Comparison of ENCODE assay signal across 10 cellular contexts in genomic region chr21:46326110-46326703, GRCh38. TPM values are rescaled to one million over a fixed set of nuclear protein-coding genes. Genes with fewer than 3 reads are reported as not detected.
DNase-seq lines count a peak whose midpoint lies in the region; ATAC-seq and TF ChIP-seq lines count a peak whose summit lies in the region.
"Had no signal": no experiment of that assay in that cellular context is flagged by ENCODE, and none has a peak within 500 bp of the region (broad histone marks: within the 10 kb centered on the region; RNA-seq: fewer than 3 reads in every experiment).

No MANE protein-coding gene starts in this region.

- H3K27ac ChIP-seq in A673 (ENCODE audit: low read depth, low read length, poor library complexity, severe bottlenecking): no peak overlapping the region
- no peak overlapping the region for H3K27ac ChIP-seq in PC-9
- no peak overlapping the region for H3K27ac ChIP-seq in foreskin keratinocyte

- CTCF ChIA-PET in A673 (lab: Charles Lee) (no interaction called here), PC-9 (lab: Charles Lee) (interaction anchor here (0.9 to 1.4 kb wide), 2 partner anchors 12 to 183 kb away, joined by 4 to 5 read pairs; no protein-coding TSS in a partner anchor)

- DNase-seq in A673 (ENCODE audit: low spot score): no peak
- DNase-seq in PC-9: peak; percentile 20 to 46
- DNase-seq in foreskin keratinocyte: no peak
- no peak for DNase-seq in iPS-NIHi7 (ENCODE audit: extremely low spot score)
- DNase-seq in activated naive CD4-positive, alpha-beta T cell treated with Interleukin-2 at 50 U/mL for 16 hours: no peak
- DNase-seq in pons (ENCODE audit: low spot score): no peak
- no peak for DNase-seq in omental fat pad (ENCODE audit: low spot score)
- DNase-seq: GF-D8, left cardiac atrium had no signal

- H3K4me3 ChIP-seq in A673 (ENCODE audit: low read depth, low read length, poor library complexity, severe bottlenecking): peak overlapping the region; percentile 89
- peak overlapping the region; percentile 71 for H3K4me3 ChIP-seq in PC-9

- no peak overlapping the region for H2AFZ ChIP-seq in PC-9

- no TSS peak for BruUV-seq in A673 (replicated peaks; lab: Mats Ljungman, UMichigan)
- BruUV-seq in PC-9 (replicated peaks; lab: Mats Ljungman, UMichigan): TSS peak; percentile 26

- H3K9me2 ChIP-seq in PC-9 (ENCODE audit: insufficient read depth): no peaks in the 10 kb centered on the region

- H3K27me3 ChIP-seq in A673 (replicated peaks; ENCODE audit: insufficient read depth, low read depth, low read length, poor library complexity) (no peaks in the 10 kb centered on the region), PC-9 (ENCODE audit: insufficient read depth, low read depth) (no peaks in the 10 kb centered on the region), foreskin keratinocyte (no peaks in the 10 kb centered on the region)

- peaks cover 4% of the 10 kb centered on the region; the same call in 1 of the 2 replicates for H4K20me1 ChIP-seq in PC-9 (ENCODE audit: insufficient read depth)

- H3K36me3 ChIP-seq in A673 (ENCODE audit: insufficient read depth, low read length, poor library complexity, severe bottlenecking) (peaks cover 31% of the 10 kb centered on the region), PC-9 (ENCODE audit: low read depth) (no peaks in the 10 kb centered on the region)

- POLR2A ChIA-PET in A673 (lab: Charles Lee; ENCODE audit: low non-redundant PET): interaction anchor here (0.5 kb wide), 1 partner anchor 136 kb away, joined by 5 read pairs; no protein-coding TSS in a partner anchor
- POLR2A ChIA-PET in PC-9 (lab: Charles Lee; ENCODE audit: unreplicated experiment): no interaction called here

- no peak for TF ChIP-seq CTCF in A673 (conservative IDR thresholded peaks at IDR 0.05; ENCODE audit: low read depth, low read length)
- TF ChIP-seq CTCF in GM12872 (IDR thresholded peaks at IDR 0.05; ENCODE audit: insufficient read depth, low read depth, low read length): peak; percentile 17; the same call in 1 of the 3 replicates
- no peak for TF ChIP-seq CTCF in PC-9 (conservative IDR thresholded peaks at IDR 0.05)
- peak; percentile 19 for TF ChIP-seq CTCF in foreskin keratinocyte (conservative IDR thresholded peaks at IDR 0.05)
- TF ChIP-seq CTCF in omental fat pad (IDR thresholded peaks at IDR 0.05): no peak

- intact Hi-C loops in A673 (cut with micrococcal nuclease; ENCODE audit: unreplicated experiment): no loop called here
- intact Hi-C loops in PC-9 (cut with micrococcal nuclease; ENCODE audit: unreplicated experiment): loop anchor here (1.0 kb wide), 1 partner anchor 179 kb away; no protein-coding TSS in a partner anchor

- peaks cover 8% of the 10 kb centered on the region; the same call in 1 of the 2 replicates for H3F3A ChIP-seq in PC-9 (ENCODE audit: insufficient read depth, low read depth)

- ATAC-seq in foreskin keratinocyte: no peak
- no peak for ATAC-seq in omental fat pad (ENCODE audit: low FRiP score)
- ATAC-seq: left cardiac atrium had no signal

- H3K4me2 ChIP-seq in PC-9: peak overlapping the region; percentile 99

- H3K79me2 ChIP-seq in PC-9 (ENCODE audit: low read depth): peaks cover 57% of the 10 kb centered on the region

- H3K9me3 ChIP-seq in A673 (ENCODE audit: low read depth, low read length, poor library complexity, severe bottlenecking) (no peaks in the 10 kb centered on the region), PC-9 (ENCODE audit: insufficient read depth, low read depth) (no peaks in the 10 kb centered on the region)

- peaks cover 19% of the 10 kb centered on the region for H3K4me1 ChIP-seq in A673 (ENCODE audit: insufficient read depth, low read length, poor library complexity, severe bottlenecking)
- H3K4me1 ChIP-seq in PC-9 (replicated peaks; ENCODE audit: insufficient read depth): peaks cover 14% of the 10 kb centered on the region
- H3K4me1 ChIP-seq in foreskin keratinocyte: peaks cover 7% of the 10 kb centered on the region

RNA-seq across cellular contexts. Expression of gene PCNT, which starts 2.3 kb away (rescaled TPM):
- total RNA-seq in A673 (2021) (66.4 and 73.7 TPM in 2 replicates), PC-9 (2021) (33.4 and 33.6 TPM in 2 replicates), foreskin keratinocyte (21.9 and 25.8 TPM in 2 replicates), omental fat pad (10 to 100 TPM; 23.0 to 51.7 (median 24.4) TPM)
- polyA plus RNA-seq in foreskin keratinocyte: 7.5 and 10.0 TPM in 2 replicates

RNA-seq across cellular contexts. Expression of gene C21orf58, which starts 2.5 kb away (rescaled TPM):
- 41.2 and 51.0 TPM in 2 replicates for total RNA-seq in A673 (2021)
- 28.9 and 30.7 TPM in 2 replicates for total RNA-seq in PC-9 (2021)
- total RNA-seq in foreskin keratinocyte: 7.0 and 7.1 TPM in 2 replicates
- polyA plus RNA-seq in foreskin keratinocyte: 3.3 and 3.8 TPM in 2 replicates
- 1 to 10 TPM in 2 of 4 donors, under 1 TPM in 2; 0.44 to 2.4 (median 0.91) TPM for total RNA-seq in omental fat pad

RNA-seq across cellular contexts. Expression of gene YBEY, which starts 40.1 kb away (rescaled TPM):
- total RNA-seq in A673 (2021): 18.8 and 24.2 TPM in 2 replicates
- 13.8 and 17.3 TPM in 2 replicates for total RNA-seq in PC-9 (2021)
- 12.5 and 14.6 TPM in 2 replicates for total RNA-seq in foreskin keratinocyte
- 14.3 and 21.2 TPM in 2 replicates for polyA plus RNA-seq in foreskin keratinocyte
- 10 to 100 TPM in 1 of 4 donors, 1 to 10 TPM in 3; 5.4 to 12.7 (median 9.3) TPM for total RNA-seq in omental fat pad

RNA-seq across cellular contexts. Expression of gene MCM3AP, which starts 40.8 kb away (rescaled TPM):
- 121 and 125 TPM in 2 replicates for total RNA-seq in A673 (2021)
- 57.8 and 69.6 TPM in 2 replicates for total RNA-seq in PC-9 (2021)
- 67.8 and 69.6 TPM in 2 replicates for total RNA-seq in foreskin keratinocyte
- polyA plus RNA-seq in foreskin keratinocyte: 27.7 and 28.2 TPM in 2 replicates
- 100 to 1,000 TPM in 1 of 4 donors, 10 to 100 TPM in 3; 63.8 to 129 (median 76.6) TPM for total RNA-seq in omental fat pad

Comparison
In these comparisons a context has a peak if more than half of its experiments do, and no peak if none do; other contexts are left out.
1. DNase-seq: peak in PC-9 (2 of 2); none in A673 (single experiment), foreskin keratinocyte (0 of 2), iPS-NIHi7 (single experiment), activated naive CD4-positive, alpha-beta T cell treated with Interleukin-2 at 50 U/mL for 16 hours (single experiment), pons (single experiment) and omental fat pad (single experiment).
2. CTCF ChIP-seq: peak in GM12872 (single experiment) and foreskin keratinocyte (single experiment); none in A673 (single experiment), PC-9 (single experiment) and omental fat pad (0 of 3).